Comparison of ENCODE assay signal across 22 cellular contexts in the genomic region with DNA sequence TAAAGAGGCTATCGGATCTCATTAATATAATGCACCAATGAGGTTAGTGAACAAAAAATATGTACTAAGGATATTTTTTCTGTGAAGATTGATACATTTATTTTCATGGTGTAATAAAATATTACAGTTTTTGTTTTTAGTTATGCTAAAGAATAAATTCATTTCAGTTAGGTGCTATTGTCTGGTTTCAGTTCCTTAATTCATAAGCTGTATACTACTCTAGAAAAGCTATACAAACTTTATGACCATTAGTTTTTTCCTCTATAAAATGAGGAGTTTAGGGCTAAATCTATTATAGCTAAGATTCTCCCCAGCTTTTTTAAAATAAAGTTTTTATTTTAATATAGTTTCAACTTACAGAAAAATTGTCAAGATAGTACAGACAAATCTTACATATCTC.
"Had no signal": no experiment of that assay in that cellular context is flagged by ENCODE, and none has a peak within 500 bp of the region (broad histone marks: within the 10 kb centered on the region; RNA-seq: fewer than 3 reads in every experiment).

No MANE protein-coding gene starts in this region.

- H3K9me3 ChIP-seq: MG63, SK-N-SH had no signal

- FAIRE-seq: HepG2, RCC 7860 had no signal

- ATAC-seq: HepG2, T-cell had no signal

- H3K36me3 ChIP-seq: MG63 had no signal

- H3K4me3 ChIP-seq: MG63 had no signal

- H3K9ac ChIP-seq: SK-N-SH had no signal

- H3K27me3 ChIP-seq: MG63 had no signal

- DNase-seq: IMR-90, Karpas-422, KG1, MG63, NCI-H1092 treated with DMSO at 0.1 percent for 48 hours, NCI-H1436, NCI-H187, NCI-H2029, NCI-H2081 treated with DMSO at 0.1 percent for 48 hours, NCI-H2171, NCI-H226, NCI-H446, NCI-H510A, NCI-H524 treated with DMSO at 0.1 percent for 48 hours, NCI-H774, RPMI8226, SHP77, SK-N-SH, SW 1271, T-cell had no signal

- H3K4me2 ChIP-seq: SK-N-SH had no signal
